In genomic region chr11:34621876-34622275, GRCh38 we compare ENCODE assay signal across 17 cellular contexts. TPM values are rescaled to one million over a fixed set of nuclear protein-coding genes. Genes with fewer than 3 reads are reported as not detected.
DNase-seq lines count a peak whose midpoint lies in the region; ATAC-seq and TF ChIP-seq lines count a peak whose summit lies in the region.
"Had no signal": no experiment of that assay in that cellular context is flagged by ENCODE, and none has a peak within 500 bp of the region (broad histone marks: within the 10 kb centered on the region; RNA-seq: fewer than 3 reads in every experiment).

No MANE protein-coding gene starts in this region.

- H3K27ac Mint-ChIP-seq in CD8-positive, alpha-beta T cell: no peak overlapping the region
- H3K27ac Mint-ChIP-seq: activated CD4-positive, alpha-beta T cell treated with anti-CD3 and anti-CD28 coated beads for 36 hours; activated naive CD8-positive, alpha-beta T cell treated with anti-CD3 and anti-CD28 coated beads, Interleukin-2, amount 10 ng/mL, durations not matched to agents 7 days and 5 days; T-helper 1 cell treated with Interleukin-12 subunit alpha and Interleukin-12 subunit beta and Interleukin-4 antibody, amounts not matched to agents 30 μg/mL and 1 μg/mL, for 36 hours had no signal

- H3K36me3 ChIP-seq in RWPE2 (ENCODE audit: low read depth) (peaks cover 4% of the 10 kb centered on the region; the same call in 1 of the 2 replicates), parathyroid adenoma (ENCODE audit: control insufficient read depth, insufficient read depth, low read length) (no peaks in the 10 kb centered on the region)
- no peaks in the 10 kb centered on the region for H3K36me3 ChIP-seq in CD8-positive, alpha-beta T cell (ENCODE audit: insufficient read depth, low read length)

- H3K4me3 ChIP-seq in AG10803 (ENCODE audit: low read length) (no peak overlapping the region), RWPE2 (ENCODE audit: severe bottlenecking) (peak overlapping the region; percentile 23), parathyroid adenoma (ENCODE audit: low read depth, low read length) (peak overlapping the region; percentile 48)
- H3K4me3 ChIP-seq in CD8-positive, alpha-beta T cell (ENCODE audit: low read depth, low read length): no peak overlapping the region

- H3K4me1 Mint-ChIP-seq in CD8-positive, alpha-beta T cell (ENCODE audit: low read depth): peaks cover 4% of the 10 kb centered on the region
- H3K4me1 Mint-ChIP-seq: activated naive CD8-positive, alpha-beta T cell treated with anti-CD3 and anti-CD28 coated beads, Interleukin-2, amount 10 ng/mL, durations not matched to agents 7 days and 5 days; naive B cell had no signal

- no peak overlapping the region for H3K9ac ChIP-seq in parathyroid adenoma

- H3K27me3 Mint-ChIP-seq in CD8-positive, alpha-beta T cell (ENCODE audit: low read depth): peaks cover 33% of the 10 kb centered on the region

- intact Hi-C loops in CD8-positive, alpha-beta T cell (cut with DNase I, micrococcal nuclease): no loop called here

- peak; percentile 37; the same call in 1 of the 3 replicates for ATAC-seq in RWPE2 (ENCODE audit: low read depth)
- ATAC-seq in CD8-positive, alpha-beta T cell: no peak
- ATAC-seq in GM18867 (IDR thresholded peaks at IDR 0.05; ENCODE audit: unreplicated experiment): no peak
- ATAC-seq: activated CD4-positive, alpha-beta T cell treated with anti-CD3 and anti-CD28 coated beads for 36 hours had no signal

- H3K9me3 ChIP-seq in RWPE2 (ENCODE audit: severe bottlenecking) (no peaks in the 10 kb centered on the region), parathyroid adenoma (ENCODE audit: control insufficient read depth, low read length) (no peaks in the 10 kb centered on the region)
- no peaks in the 10 kb centered on the region for H3K9me3 ChIP-seq in CD8-positive, alpha-beta T cell (ENCODE audit: low read length)
- H3K9me3 ChIP-seq: Caco-2 had no signal

- peak overlapping the region; percentile 64 for H3K27ac ChIP-seq in RWPE2 (ENCODE audit: poor library complexity, severe bottlenecking)
- H3K27ac ChIP-seq in parathyroid adenoma: no peak overlapping the region
- H3K27ac ChIP-seq in CD8-positive, alpha-beta T cell (ENCODE audit: low read depth, low read length): no peak overlapping the region

- peak overlapping the region; percentile 55 for H3K4me2 ChIP-seq in parathyroid adenoma (ENCODE audit: low read length)

- H2AFZ ChIP-seq in parathyroid adenoma: no peak overlapping the region

- H3K4me1 ChIP-seq in RWPE2 (ENCODE audit: insufficient read depth, poor library complexity, severe bottlenecking) (peaks cover 33% of the 10 kb centered on the region), parathyroid adenoma (peaks cover 6% of the 10 kb centered on the region)
- H3K4me1 ChIP-seq in CD8-positive, alpha-beta T cell (ENCODE audit: insufficient read depth, low read length): no peaks in the 10 kb centered on the region
- H3K4me1 ChIP-seq: Caco-2 had no signal

- H3K27me3 ChIP-seq in RWPE2 (ENCODE audit: insufficient read depth, poor library complexity, severe bottlenecking) (no peaks in the 10 kb centered on the region), parathyroid adenoma (ENCODE audit: control insufficient read depth, insufficient read depth, low read length) (no peaks in the 10 kb centered on the region)
- H3K27me3 ChIP-seq in CD8-positive, alpha-beta T cell (ENCODE audit: insufficient read depth, low read length): no peaks in the 10 kb centered on the region

- TF ChIP-seq CTCF in AG10803 (conservative IDR thresholded peaks at IDR 0.05; ENCODE audit: low read length): no peak
- no peak for TF ChIP-seq CTCF in RWPE2 (IDR thresholded peaks at IDR 0.05; ENCODE audit: poor library complexity, severe bottlenecking)
- TF ChIP-seq CTCF in parathyroid adenoma (IDR thresholded peaks at IDR 0.05): no peak
- TF ChIP-seq CTCF in CD8-positive, alpha-beta T cell (IDR thresholded peaks at IDR 0.05): no peak

- H3K36me3 Mint-ChIP-seq in CD8-positive, alpha-beta T cell: no peaks in the 10 kb centered on the region
- H3K36me3 Mint-ChIP-seq: activated naive CD8-positive, alpha-beta T cell treated with anti-CD3 and anti-CD28 coated beads, Interleukin-2, amount 10 ng/mL, durations not matched to agents 7 days and 5 days; naive B cell had no signal

- H3K4me3 Mint-ChIP-seq in CD8-positive, alpha-beta T cell: no peak overlapping the region
- H3K4me3 Mint-ChIP-seq: activated CD4-positive, alpha-beta T cell treated with anti-CD3 and anti-CD28 coated beads for 36 hours; activated naive CD8-positive, alpha-beta T cell treated with anti-CD3 and anti-CD28 coated beads, Interleukin-2, amount 10 ng/mL, durations not matched to agents 7 days and 5 days; naive B cell; T-helper 1 cell treated with Interleukin-12 subunit alpha and Interleukin-12 subunit beta and Interleukin-4 antibody, amounts not matched to agents 30 μg/mL and 1 μg/mL, for 36 hours had no signal

- DNase-seq in AG10803 (ENCODE audit: low read depth) (peak; percentile 12), RWPE2 (ENCODE audit: low spot score) (no peak), foreskin melanocyte (peak; percentile 89), retina (no peak), NCI-H2029 (lab: John Stamatoyannopoulos, UW) (no peak)
- DNase-seq in CD8-positive, alpha-beta T cell: no peak
- DNase-seq: ACHN; activated CD4-positive, alpha-beta T cell treated with anti-CD3 and anti-CD28 coated beads for 36 hours; activated naive CD8-positive, alpha-beta T cell treated with anti-CD3 and anti-CD28 coated beads, Interleukin-2, amount 10 ng/mL, durations not matched to agents 7 days and 5 days; Caco-2; naive B cell; NCI-H1092; NCI-H345; OCI-M1 had no signal

- POLR2A ChIA-PET in CD8-positive, alpha-beta T cell (lab: Charles Lee): no interaction called here

- CTCF ChIA-PET in CD8-positive, alpha-beta T cell (lab: Charles Lee): interaction anchor here (1.5 kb wide), 1 partner anchor 20 kb away, joined by 5 read pairs; no protein-coding TSS in a partner anchor

- no peaks in the 10 kb centered on the region for H3K9me3 Mint-ChIP-seq in CD8-positive, alpha-beta T cell
- H3K9me3 Mint-ChIP-seq: T-helper 1 cell treated with Interleukin-12 subunit alpha and Interleukin-12 subunit beta and Interleukin-4 antibody, amounts not matched to agents 30 μg/mL and 1 μg/mL, for 36 hours had no signal

- H3K79me2 ChIP-seq in parathyroid adenoma: no peaks in the 10 kb centered on the region

RNA-seq across cellular contexts. Expression of gene EHF, which starts 1.0 kb away (rescaled TPM):
- total RNA-seq in CD8-positive, alpha-beta T cell: not detected
- total RNA-seq: activated naive CD8-positive, alpha-beta T cell treated with anti-CD3 and anti-CD28 coated beads, Interleukin-2, amount 10 ng/mL, durations not matched to agents 7 days and 5 days had no signal

Comparison
In these comparisons a context has a peak if more than half of its experiments do, and no peak if none do; other contexts are left out.
1. DNase-seq: peak in AG10803 (single experiment) and foreskin melanocyte (single experiment); none in RWPE2 (single experiment), retina (single experiment), CD8-positive, alpha-beta T cell (0 of 7) and NCI-H2029 (single experiment).
2. H3K4me3 ChIP-seq: peak in RWPE2 (single experiment) and parathyroid adenoma (single experiment); none in AG10803 (single experiment) and CD8-positive, alpha-beta T cell (single experiment).